In the genomic region with DNA sequence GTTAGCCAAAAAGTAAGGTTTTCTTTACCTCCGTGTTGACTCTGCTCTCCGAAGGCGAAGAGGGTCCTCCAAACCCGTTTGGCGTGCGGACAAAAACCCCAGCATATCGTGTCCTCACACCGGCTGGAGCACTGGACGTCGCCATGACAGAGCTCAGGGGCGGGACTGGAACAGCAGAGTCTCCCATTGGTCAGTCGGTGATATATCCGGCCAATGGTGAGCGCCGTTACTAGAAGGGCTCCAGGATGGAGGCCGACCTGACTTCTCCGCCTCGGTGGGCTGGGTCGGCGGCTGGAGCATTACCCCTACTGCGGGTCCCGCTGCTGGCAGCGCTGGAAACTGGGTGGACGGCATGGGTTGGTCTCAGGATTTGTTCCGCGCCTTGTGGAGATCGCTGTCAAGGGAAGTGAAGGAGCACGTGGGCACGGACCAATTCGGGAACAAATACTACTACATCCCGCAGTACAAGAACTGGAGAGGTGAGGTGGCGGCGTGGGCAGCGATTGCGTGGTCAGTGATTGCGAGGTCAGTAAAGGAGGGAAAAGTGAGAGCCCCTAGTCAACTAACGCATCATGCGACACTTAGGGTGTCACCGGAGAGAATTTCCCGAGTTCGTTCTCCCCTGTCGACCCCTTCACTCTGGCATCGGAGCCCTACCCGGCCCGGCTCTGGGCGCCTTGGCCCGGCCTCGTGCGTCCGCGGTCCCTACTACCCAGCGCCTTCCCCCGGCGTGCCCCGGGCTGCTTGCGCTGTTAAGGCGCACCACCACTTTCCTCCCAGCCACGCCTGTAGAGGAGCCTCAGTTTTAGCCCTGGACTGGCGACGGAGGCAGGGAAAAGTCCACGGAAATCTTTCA, we compare ENCODE assay signal across 1 cellular context.
TF ChIP-seq lines count a peak whose summit lies in the region.

A gene with protein sequence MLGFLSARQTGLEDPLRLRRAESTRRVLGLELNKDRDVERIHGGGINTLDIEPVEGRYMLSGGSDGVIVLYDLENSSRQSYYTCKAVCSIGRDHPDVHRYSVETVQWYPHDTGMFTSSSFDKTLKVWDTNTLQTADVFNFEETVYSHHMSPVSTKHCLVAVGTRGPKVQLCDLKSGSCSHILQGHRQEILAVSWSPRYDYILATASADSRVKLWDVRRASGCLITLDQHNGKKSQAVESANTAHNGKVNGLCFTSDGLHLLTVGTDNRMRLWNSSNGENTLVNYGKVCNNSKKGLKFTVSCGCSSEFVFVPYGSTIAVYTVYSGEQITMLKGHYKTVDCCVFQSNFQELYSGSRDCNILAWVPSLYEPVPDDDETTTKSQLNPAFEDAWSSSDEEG (minus strand): TSS at position 167 of the 856 bp plus-strand sequence. CDS start 62 bp downstream, at position 105.
A gene with protein sequence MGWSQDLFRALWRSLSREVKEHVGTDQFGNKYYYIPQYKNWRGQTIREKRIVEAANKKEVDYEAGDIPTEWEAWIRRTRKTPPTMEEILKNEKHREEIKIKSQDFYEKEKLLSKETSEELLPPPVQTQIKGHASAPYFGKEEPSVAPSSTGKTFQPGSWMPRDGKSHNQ (plus strand): TSS at position 302 of the 856 bp plus-strand sequence. CDS start 51 bp downstream, at position 353.

TF ChIP-seq in K562, 482 proteins besides CTCF, POLR2A, EP300 and RAD21 (continued from another document and continues in another):
- TF ChIP-seq, protein P1, sequence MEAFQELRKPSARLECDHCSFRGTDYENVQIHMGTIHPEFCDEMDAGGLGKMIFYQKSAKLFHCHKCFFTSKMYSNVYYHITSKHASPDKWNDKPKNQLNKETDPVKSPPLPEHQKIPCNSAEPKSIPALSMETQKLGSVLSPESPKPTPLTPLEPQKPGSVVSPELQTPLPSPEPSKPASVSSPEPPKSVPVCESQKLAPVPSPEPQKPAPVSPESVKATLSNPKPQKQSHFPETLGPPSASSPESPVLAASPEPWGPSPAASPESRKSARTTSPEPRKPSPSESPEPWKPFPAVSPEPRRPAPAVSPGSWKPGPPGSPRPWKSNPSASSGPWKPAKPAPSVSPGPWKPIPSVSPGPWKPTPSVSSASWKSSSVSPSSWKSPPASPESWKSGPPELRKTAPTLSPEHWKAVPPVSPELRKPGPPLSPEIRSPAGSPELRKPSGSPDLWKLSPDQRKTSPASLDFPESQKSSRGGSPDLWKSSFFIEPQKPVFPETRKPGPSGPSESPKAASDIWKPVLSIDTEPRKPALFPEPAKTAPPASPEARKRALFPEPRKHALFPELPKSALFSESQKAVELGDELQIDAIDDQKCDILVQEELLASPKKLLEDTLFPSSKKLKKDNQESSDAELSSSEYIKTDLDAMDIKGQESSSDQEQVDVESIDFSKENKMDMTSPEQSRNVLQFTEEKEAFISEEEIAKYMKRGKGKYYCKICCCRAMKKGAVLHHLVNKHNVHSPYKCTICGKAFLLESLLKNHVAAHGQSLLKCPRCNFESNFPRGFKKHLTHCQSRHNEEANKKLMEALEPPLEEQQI (IDR thresholded peaks at IDR 0.05): no peak
- no peak for TF ChIP-seq XRCC5 (IDR thresholded peaks at IDR 0.05; ENCODE audit: low read depth, low read length)
- TF ChIP-seq, protein P2, sequence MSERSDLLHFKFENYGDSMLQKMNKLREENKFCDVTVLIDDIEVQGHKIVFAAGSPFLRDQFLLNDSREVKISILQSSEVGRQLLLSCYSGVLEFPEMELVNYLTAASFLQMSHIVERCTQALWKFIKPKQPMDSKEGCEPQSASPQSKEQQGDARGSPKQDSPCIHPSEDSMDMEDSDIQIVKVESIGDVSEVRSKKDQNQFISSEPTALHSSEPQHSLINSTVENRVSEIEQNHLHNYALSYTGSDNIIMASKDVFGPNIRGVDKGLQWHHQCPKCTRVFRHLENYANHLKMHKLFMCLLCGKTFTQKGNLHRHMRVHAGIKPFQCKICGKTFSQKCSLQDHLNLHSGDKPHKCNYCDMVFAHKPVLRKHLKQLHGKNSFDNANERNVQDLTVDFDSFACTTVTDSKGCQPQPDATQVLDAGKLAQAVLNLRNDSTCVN (CRISPR knock-in tag; IDR thresholded peaks at IDR 0.05): no peak
- no peak for TF ChIP-seq ZNF175 (CRISPR knock-in tag; IDR thresholded peaks at IDR 0.05; ENCODE audit: low read depth)
- TF ChIP-seq, protein P3, sequence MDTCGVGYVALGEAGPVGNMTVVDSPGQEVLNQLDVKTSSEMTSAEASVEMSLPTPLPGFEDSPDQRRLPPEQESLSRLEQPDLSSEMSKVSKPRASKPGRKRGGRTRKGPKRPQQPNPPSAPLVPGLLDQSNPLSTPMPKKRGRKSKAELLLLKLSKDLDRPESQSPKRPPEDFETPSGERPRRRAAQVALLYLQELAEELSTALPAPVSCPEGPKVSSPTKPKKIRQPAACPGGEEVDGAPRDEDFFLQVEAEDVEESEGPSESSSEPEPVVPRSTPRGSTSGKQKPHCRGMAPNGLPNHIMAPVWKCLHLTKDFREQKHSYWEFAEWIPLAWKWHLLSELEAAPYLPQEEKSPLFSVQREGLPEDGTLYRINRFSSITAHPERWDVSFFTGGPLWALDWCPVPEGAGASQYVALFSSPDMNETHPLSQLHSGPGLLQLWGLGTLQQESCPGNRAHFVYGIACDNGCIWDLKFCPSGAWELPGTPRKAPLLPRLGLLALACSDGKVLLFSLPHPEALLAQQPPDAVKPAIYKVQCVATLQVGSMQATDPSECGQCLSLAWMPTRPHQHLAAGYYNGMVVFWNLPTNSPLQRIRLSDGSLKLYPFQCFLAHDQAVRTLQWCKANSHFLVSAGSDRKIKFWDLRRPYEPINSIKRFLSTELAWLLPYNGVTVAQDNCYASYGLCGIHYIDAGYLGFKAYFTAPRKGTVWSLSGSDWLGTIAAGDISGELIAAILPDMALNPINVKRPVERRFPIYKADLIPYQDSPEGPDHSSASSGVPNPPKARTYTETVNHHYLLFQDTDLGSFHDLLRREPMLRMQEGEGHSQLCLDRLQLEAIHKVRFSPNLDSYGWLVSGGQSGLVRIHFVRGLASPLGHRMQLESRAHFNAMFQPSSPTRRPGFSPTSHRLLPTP (IDR thresholded peaks at IDR 0.05; ENCODE audit: borderline replicate concordance, extremely low read depth, insufficient read length): no peak
- TF ChIP-seq, protein P4, sequence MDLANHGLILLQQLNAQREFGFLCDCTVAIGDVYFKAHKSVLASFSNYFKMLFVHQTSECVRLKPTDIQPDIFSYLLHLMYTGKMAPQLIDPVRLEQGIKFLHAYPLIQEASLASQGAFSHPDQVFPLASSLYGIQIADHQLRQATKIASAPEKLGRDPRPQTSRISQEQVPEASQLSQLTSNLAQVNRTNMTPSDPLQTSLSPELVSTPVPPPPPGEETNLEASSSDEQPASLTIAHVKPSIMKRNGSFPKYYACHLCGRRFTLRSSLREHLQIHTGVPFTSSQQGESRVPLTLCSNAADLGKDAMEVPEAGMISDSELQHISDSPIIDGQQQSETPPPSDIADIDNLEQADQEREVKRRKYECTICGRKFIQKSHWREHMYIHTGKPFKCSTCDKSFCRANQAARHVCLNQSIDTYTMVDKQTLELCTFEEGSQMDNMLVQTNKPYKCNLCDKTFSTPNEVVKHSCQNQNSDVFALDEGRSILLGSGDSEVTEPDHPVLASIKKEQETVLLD (IDR thresholded peaks at IDR 0.05): no peak
- no peak for TF ChIP-seq FOSL1 (tag; conservative IDR thresholded peaks at IDR 0.05)
- no peak for TF ChIP-seq NFATC3 (IDR thresholded peaks at IDR 0.05)
- TF ChIP-seq ZZZ3 (IDR thresholded peaks at IDR 0.05): no peak
- TF ChIP-seq, protein P5, sequence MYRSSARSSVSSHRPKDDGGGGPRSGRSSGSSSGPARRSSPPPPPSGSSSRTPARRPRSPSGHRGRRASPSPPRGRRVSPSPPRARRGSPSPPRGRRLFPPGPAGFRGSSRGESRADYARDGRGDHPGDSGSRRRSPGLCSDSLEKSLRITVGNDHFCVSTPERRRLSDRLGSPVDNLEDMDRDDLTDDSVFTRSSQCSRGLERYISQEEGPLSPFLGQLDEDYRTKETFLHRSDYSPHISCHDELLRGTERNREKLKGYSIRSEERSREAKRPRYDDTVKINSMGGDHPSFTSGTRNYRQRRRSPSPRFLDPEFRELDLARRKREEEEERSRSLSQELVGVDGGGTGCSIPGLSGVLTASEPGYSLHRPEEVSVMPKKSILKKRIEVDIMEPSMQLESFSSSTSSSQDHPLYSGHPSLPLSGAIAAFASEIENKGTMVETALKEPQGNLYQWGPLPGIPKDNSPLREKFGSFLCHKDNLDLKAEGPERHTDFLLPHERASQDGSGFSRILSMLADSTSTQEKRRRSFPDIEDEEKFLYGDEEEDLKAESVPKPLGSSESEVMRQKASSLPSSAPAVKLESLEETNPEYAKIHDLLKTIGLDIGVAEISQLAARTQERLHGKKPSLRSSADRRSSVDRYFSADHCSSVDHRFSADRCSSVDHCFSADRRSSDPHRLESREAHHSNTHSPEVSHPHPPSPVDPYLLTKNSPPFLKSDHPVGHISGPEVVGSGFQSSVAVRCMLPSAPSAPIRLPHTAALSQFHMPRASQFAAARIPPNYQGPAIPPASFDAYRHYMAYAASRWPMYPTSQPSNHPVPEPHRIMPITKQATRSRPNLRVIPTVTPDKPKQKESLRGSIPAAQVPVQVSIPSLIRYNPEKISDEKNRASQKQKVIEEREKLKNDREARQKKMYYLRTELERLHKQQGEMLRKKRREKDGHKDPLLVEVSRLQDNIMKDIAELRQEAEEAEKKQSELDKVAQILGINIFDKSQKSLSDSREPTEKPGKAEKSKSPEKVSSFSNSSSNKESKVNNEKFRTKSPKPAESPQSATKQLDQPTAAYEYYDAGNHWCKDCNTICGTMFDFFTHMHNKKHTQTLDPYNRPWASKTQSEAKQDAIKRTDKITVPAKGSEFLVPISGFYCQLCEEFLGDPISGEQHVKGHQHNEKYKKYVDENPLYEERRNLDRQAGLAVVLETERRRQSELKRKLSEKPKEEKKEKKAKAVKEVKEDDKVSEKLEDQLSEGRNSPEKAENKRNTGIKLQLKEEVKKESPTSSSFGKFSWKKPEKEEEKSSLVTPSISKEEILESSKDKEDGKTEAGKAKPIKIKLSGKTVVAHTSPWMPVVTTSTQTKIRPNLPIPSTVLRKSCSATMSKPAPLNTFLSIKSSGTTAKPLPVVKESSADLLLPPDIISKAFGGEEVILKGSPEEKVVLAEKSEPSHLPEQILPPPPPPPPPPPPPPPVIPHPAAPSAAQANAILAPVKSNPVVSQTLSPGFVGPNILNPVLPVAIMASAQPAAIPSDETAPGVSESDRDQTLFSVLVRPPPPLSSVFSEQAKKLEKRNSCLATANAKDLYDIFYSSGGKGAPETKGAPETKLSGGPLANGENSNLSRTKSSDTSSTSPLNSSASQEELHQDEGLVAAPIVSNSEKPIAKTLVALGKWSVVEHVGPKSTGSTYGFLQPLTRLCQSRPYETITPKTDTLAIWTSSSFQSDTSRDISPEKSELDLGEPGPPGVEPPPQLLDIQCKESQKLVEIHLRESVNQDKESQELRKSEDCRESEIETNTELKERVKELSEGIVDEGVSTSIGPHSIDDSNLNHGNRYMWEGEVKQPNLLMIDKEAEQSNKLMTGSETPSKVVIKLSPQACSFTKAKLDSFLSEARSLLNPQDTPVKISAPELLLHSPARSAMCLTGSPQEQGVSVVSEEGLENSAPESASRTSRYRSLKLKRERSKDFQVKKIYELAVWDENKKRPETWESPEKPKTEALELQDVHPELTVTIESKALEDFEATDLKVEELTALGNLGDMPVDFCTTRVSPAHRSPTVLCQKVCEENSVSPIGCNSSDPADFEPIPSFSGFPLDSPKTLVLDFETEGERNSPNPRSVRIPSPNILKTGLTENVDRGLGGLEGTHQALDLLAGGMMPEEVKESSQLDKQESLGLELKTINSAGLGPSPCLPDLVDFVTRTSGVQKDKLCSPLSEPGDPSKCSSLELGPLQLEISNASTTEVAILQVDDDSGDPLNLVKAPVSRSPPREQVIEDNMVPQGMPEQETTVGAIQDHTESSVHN (IDR thresholded peaks at IDR 0.05; ENCODE audit: borderline replicate concordance in 1 of 2, low read depth in 1 of 2): no peak
- TF ChIP-seq, protein P6, sequence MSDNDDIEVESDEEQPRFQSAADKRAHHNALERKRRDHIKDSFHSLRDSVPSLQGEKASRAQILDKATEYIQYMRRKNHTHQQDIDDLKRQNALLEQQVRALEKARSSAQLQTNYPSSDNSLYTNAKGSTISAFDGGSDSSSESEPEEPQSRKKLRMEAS (CRISPR knock-in tag; IDR thresholded peaks at IDR 0.05): peak; percentile 91
- TF ChIP-seq, protein P7, sequence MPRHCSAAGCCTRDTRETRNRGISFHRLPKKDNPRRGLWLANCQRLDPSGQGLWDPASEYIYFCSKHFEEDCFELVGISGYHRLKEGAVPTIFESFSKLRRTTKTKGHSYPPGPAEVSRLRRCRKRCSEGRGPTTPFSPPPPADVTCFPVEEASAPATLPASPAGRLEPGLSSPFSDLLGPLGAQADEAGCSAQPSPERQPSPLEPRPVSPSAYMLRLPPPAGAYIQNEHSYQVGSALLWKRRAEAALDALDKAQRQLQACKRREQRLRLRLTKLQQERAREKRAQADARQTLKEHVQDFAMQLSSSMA (CRISPR knock-in tag; IDR thresholded peaks at IDR 0.05): no peak
- no peak for TF ChIP-seq GABPB2 (CRISPR knock-in tag; conservative IDR thresholded peaks at IDR 0.05)
- peak; percentile 59 for TF ChIP-seq KDM5B (IDR thresholded peaks at IDR 0.05; ENCODE audit: insufficient replicate concordance, low read depth, low read length)
- TF ChIP-seq XRCC4 (IDR thresholded peaks at IDR 0.05; ENCODE audit: extremely low read depth, insufficient read depth, insufficient read length): no peak
- no peak for TF ChIP-seq TFAM (CRISPR knock-in tag; conservative IDR thresholded peaks at IDR 0.05)
- no peak for TF ChIP-seq ZNF436 (CRISPR knock-in tag; IDR thresholded peaks at IDR 0.05)
- TF ChIP-seq, protein P8, sequence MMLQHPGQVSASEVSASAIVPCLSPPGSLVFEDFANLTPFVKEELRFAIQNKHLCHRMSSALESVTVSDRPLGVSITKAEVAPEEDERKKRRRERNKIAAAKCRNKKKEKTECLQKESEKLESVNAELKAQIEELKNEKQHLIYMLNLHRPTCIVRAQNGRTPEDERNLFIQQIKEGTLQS (IDR thresholded peaks at IDR 0.05): peak; percentile 27; the same call in 1 of the 2 replicates
- TF ChIP-seq, protein P8 (CRISPR knock-in tag; conservative IDR thresholded peaks at IDR 0.05): no peak
- no peak for TF ChIP-seq ZBED1 (IDR thresholded peaks at IDR 0.05)
- TF ChIP-seq GATA2 (CRISPR knock-in tag; IDR thresholded peaks at IDR 0.05): no peak
- TF ChIP-seq FOXJ3 (CRISPR knock-in tag; IDR thresholded peaks at IDR 0.05): no peak
- TF ChIP-seq, protein P9, sequence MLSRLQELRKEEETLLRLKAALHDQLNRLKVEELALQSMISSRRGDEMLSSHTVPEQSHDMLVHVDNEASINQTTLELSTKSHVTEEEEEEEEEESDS (CRISPR knock-in tag; IDR thresholded peaks at IDR 0.05): no peak
- TF ChIP-seq SMARCE1 (IDR thresholded peaks at IDR 0.05): 0 out of 2 replicates have a peak, but pooled peaks have one; percentile 11
- peak; percentile 67 for TF ChIP-seq TAF9B (IDR thresholded peaks at IDR 0.05; ENCODE audit: partially characterized antibody)
- no peak for TF ChIP-seq SMC3 (conservative IDR thresholded peaks at IDR 0.05; ENCODE audit: insufficient read depth, low read depth, low read length)
